ENCODE assay signal across 29 cellular contexts in genomic region chr13:111121421-111121820, GRCh38. TPM values are rescaled to one million over a fixed set of nuclear protein-coding genes. Genes with fewer than 3 reads are reported as not detected.
DNase-seq lines count a peak whose midpoint lies in the region; ATAC-seq, FAIRE-seq and TF ChIP-seq lines count a peak whose summit lies in the region.
"Had no signal": no experiment of that assay in that cellular context is flagged by ENCODE, and none has a peak within 500 bp of the region (broad histone marks: within the 10 kb centered on the region; RNA-seq: fewer than 3 reads in every experiment).

No MANE protein-coding gene starts in this region.

- no peak overlapping the region for H3K18ac ChIP-seq in H1 (ENCODE audit: extremely low read depth, low read length)

- H2BK20ac ChIP-seq in H1 (ENCODE audit: low read length), result no peak overlapping the region

- no peak overlapping the region for H3K14ac ChIP-seq in H1 (ENCODE audit: insufficient read length)

- no peak overlapping the region for H2BK12ac ChIP-seq in H1 (ENCODE audit: low read depth, low read length)

- H3K9me3 ChIP-seq in HEK293 (ENCODE audit: control insufficient read depth, insufficient read depth, low read depth, low read length), result no peaks in the 10 kb centered on the region
- no peaks in the 10 kb centered on the region for H3K9me3 ChIP-seq in H1 (ENCODE audit: insufficient read depth in 2 of 2, low read depth in 1 of 2, low read length in 1 of 2)
- H3K9me3 ChIP-seq: colonic mucosa, Peyer's patch, right lobe of liver had no signal

- no peak overlapping the region for H3K23ac ChIP-seq in H1 (ENCODE audit: insufficient read length)

- DNase-seq in NCI-H2196 treated with DMSO at 0.1 percent for 48 hours (lab: John Stamatoyannopoulos, UW; ENCODE audit: unreplicated experiment), result peak; percentile 29
- peak in 1 of 2 experiments; percentile 40 for DNase-seq in H1 (ENCODE audit: low read depth in 1 of 2, low spot score in 2 of 2)
- DNase-seq in progenitor cell of endocrine pancreas (ENCODE audit: low spot score, unreplicated experiment), result no peak
- DNase-seq in H4 (ENCODE audit: low spot score), result no peak
- DNase-seq: activated CD4-positive, alpha-beta T cell treated with anti-CD3 and anti-CD28 coated beads, Interleukin-2, amount 10 ng/mL, durations not matched to agents 24 days and 14 days; activated CD8-positive, alpha-beta memory T cell treated with anti-CD3 and anti-CD28 coated beads for 24 hours; activated T-cell treated with anti-CD3 and anti-CD28 coated beads for 4 hours; CD8-positive, alpha-beta T cell; colonic mucosa; effector CD8-positive, alpha-beta T cell; immature natural killer cell; Kasumi-1; left cardiac atrium; NCI-H1436 treated with DMSO at 0.1 percent for 48 hours; NCI-H526; Peyer's patch; right lobe of liver; stimulated activated CD4-positive, alpha-beta T cell treated with anti-CD3 and anti-CD28 coated beads, Interleukin-4, amount 100 ng/mL, for 4 hours; T1000 had no signal

- peaks cover 2 to 4% of the 10 kb centered on the region in 2 experiments for H4K20me1 ChIP-seq in H1 (replicated peaks in 1 of 2; ENCODE audit: control insufficient read depth in 1 of 2, insufficient read depth in 2 of 2, low read length in 2 of 2)

- H3K4me1 ChIP-seq in HEK293 (ENCODE audit: control insufficient read depth, insufficient read depth, low read length) (no peaks in the 10 kb centered on the region), H1 (replicated peaks in 1 of 4; ENCODE audit: control insufficient read depth in 3 of 4, insufficient read depth in 4 of 4, low read length in 3 of 4) (no peaks in the 10 kb centered on the region; a peak in 1 of 7 replicates)
- H3K4me1 ChIP-seq: colonic mucosa, parathyroid adenoma, Peyer's patch had no signal

- ATAC-seq in HG03025 (IDR thresholded peaks at IDR 0.05; ENCODE audit: low FRiP score, unreplicated experiment) (no peak), GM21515 (IDR thresholded peaks at IDR 0.05; ENCODE audit: unreplicated experiment) (no peak), HG03469 (IDR thresholded peaks at IDR 0.05; ENCODE audit: unreplicated experiment) (no peak)
- ATAC-seq: CD8-positive, alpha-beta T cell; GM12878; left cardiac atrium; right lobe of liver had no signal

- H3K27me3 ChIP-seq in H1 (replicated peaks in 1 of 4; ENCODE audit: control insufficient read depth in 3 of 4, extremely low read depth in 1 of 4, insufficient read depth in 3 of 4, low read length in 3 of 4), result peaks cover 0 to 8% (median under 1%) of the 10 kb centered on the region in 4 experiments; a peak in 3 of 7 replicates
- H3K27me3 ChIP-seq: Peyer's patch, right lobe of liver had no signal

- TF ChIP-seq CTCF in HEK293 (tag by site-specific recombination; IDR thresholded peaks at IDR 0.05) (no peak), H1 (IDR thresholded peaks at IDR 0.05; ENCODE audit: control extremely low read depth in 1 of 3, insufficient read depth in 1 of 3, low read depth in 1 of 3, low read length in 3 of 3) (no peak), progenitor cell of endocrine pancreas (IDR thresholded peaks at IDR 0.05; ENCODE audit: unreplicated experiment) (no peak)

- H3K9ac ChIP-seq in H1 (replicated peaks in 1 of 4; ENCODE audit: extremely low read depth in 1 of 4, low read depth in 3 of 4, low read length in 3 of 4), result no peak overlapping the region
- H3K9ac ChIP-seq: neural progenitor cell, parathyroid adenoma had no signal

- H4K5ac ChIP-seq in H1 (ENCODE audit: insufficient read length, low read depth, low read length), result no peak overlapping the region

- no peak for FAIRE-seq in H1 (lab: Jason Lieb, UNC)
- FAIRE-seq: bronchial epithelial cell, GM12878 had no signal

- peaks cover 41% of the 10 kb centered on the region for H3K27me3 Mint-ChIP-seq in progenitor cell of endocrine pancreas

- no peak for TF ChIP-seq RAD21 in H1 (IDR thresholded peaks at IDR 0.05 in 1 of 2, conservative IDR thresholded peaks at IDR 0.05 in 1 of 2; ENCODE audit: low read depth in 2 of 2, low read length in 2 of 2)

- peaks cover 6% of the 10 kb centered on the region for H3K36me3 Mint-ChIP-seq in progenitor cell of endocrine pancreas (ENCODE audit: insufficient read depth)
- H3K36me3 Mint-ChIP-seq: activated naive CD4-positive, alpha-beta T cell treated with anti-CD3 and anti-CD28 coated beads, Interleukin-2, amount 50 U/mL, for 24 hours; CD8-positive, alpha-beta T cell; immature natural killer cell; neural progenitor cell had no signal

- H2BK5ac ChIP-seq in H1 (ENCODE audit: low read depth, low read length), result no peak overlapping the region

- no peak overlapping the region for H2BK120ac ChIP-seq in H1 (replicated peaks; ENCODE audit: low read depth, low read length)

- peaks cover 2% of the 10 kb centered on the region; the same call in 1 of the 2 replicates for H3K23me2 ChIP-seq in H1 (ENCODE audit: low read depth, low read length)

- WGBS in H1 (ENCODE audit: extremely low coverage in 1 of 2, insufficient coverage in 1 of 2, insufficient read length in 1 of 2, insufficient replicate concordance in 2 of 2, low coverage in 1 of 2, low lambda C conversion rate in 2 of 2, missing lambda C conversion rate in 1 of 2), 2 experiments, result 95% methylated on average over 17 of the region's 17 CpGs; no CpG with 5 or more reads in 1 of the 2 experiments

- no peak overlapping the region for H2BK15ac ChIP-seq in H1 (ENCODE audit: low read length)

- H3K36me3 ChIP-seq in HEK293 (ENCODE audit: control insufficient read depth in 2 of 2, insufficient read depth in 1 of 2, low read length in 2 of 2) (no peaks in the 10 kb centered on the region), H1 (ENCODE audit: control insufficient read depth in 2 of 4, insufficient read depth in 4 of 4, low read length in 3 of 4) (no peaks in the 10 kb centered on the region)
- H3K36me3 ChIP-seq: colonic mucosa, neural progenitor cell, Peyer's patch, right lobe of liver had no signal

- H3K27ac ChIP-seq in HEK293 (ENCODE audit: extremely low read depth, low read depth, low read length) (no peak overlapping the region), H1 (ENCODE audit: low read depth, low read length) (no peak overlapping the region)
- H3K27ac ChIP-seq: colonic mucosa, neural progenitor cell, parathyroid adenoma, Peyer's patch, right lobe of liver had no signal

- no peaks in the 10 kb centered on the region for H3K79me1 ChIP-seq in H1 (ENCODE audit: low read depth, low read length)

- TF ChIP-seq POLR2A in H1 (IDR thresholded peaks at IDR 0.05; ENCODE audit: control extremely low read depth in 1 of 2, low read depth in 2 of 2, low read length in 2 of 2), result no peak

- POLR2A ChIA-PET in HEK293 (lab: Yijun Ruan, JAX), result no interaction called here
- POLR2A ChIA-PET in H1 (lab: Charles Lee; ENCODE audit: partially characterized antibody), result no interaction called here

- peak overlapping the region; percentile 62 for H3K27ac Mint-ChIP-seq in progenitor cell of endocrine pancreas
- H3K27ac Mint-ChIP-seq: activated CD4-positive, alpha-beta T cell treated with anti-CD3 and anti-CD28 coated beads, Interleukin-2, amount 10 ng/mL, durations not matched to agents 24 days and 14 days; activated naive CD4-positive, alpha-beta T cell treated with anti-CD3 and anti-CD28 coated beads, Interleukin-2, amount 50 U/mL, for 24 hours; B cell; CD8-positive, alpha-beta T cell; immature natural killer cell; neural progenitor cell had no signal

- peaks cover 17% of the 10 kb centered on the region for H3K4me1 Mint-ChIP-seq in progenitor cell of endocrine pancreas (ENCODE audit: low read depth)
- H3K4me1 Mint-ChIP-seq: activated CD4-positive, alpha-beta T cell treated with anti-CD3 and anti-CD28 coated beads, Interleukin-2, amount 10 ng/mL, durations not matched to agents 24 days and 14 days; activated naive CD4-positive, alpha-beta T cell treated with anti-CD3 and anti-CD28 coated beads, Interleukin-2, amount 50 U/mL, for 24 hours; B cell had no signal

- H2AK5ac ChIP-seq in H1 (ENCODE audit: low read depth, low read length), result no peak overlapping the region

- H4K8ac ChIP-seq in H1 (ENCODE audit: extremely low read depth, insufficient read depth, low read length), result peak overlapping the region; percentile 51; the same call in 1 of the 2 replicates

- no peak overlapping the region for H3K4me3 ChIP-seq in HEK293 (ENCODE audit: low read depth, low read length)
- H3K4me3 ChIP-seq in H1 (ENCODE audit: extremely low read depth in 1 of 4, insufficient read depth in 2 of 4, low read depth in 3 of 4, low read length in 4 of 4), result no peak overlapping the region
- H3K4me3 ChIP-seq: colonic mucosa, GM12878, neural progenitor cell, Peyer's patch, right lobe of liver had no signal

- H2AFZ ChIP-seq in H1 (ENCODE audit: low read length), result no peak overlapping the region
- H2AFZ ChIP-seq: neural progenitor cell, parathyroid adenoma had no signal

- H3K4me3 Mint-ChIP-seq in progenitor cell of endocrine pancreas (ENCODE audit: low read depth), result no peak overlapping the region
- H3K4me3 Mint-ChIP-seq: activated CD4-positive, alpha-beta T cell treated with anti-CD3 and anti-CD28 coated beads, Interleukin-2, amount 10 ng/mL, durations not matched to agents 24 days and 14 days; activated naive CD4-positive, alpha-beta T cell treated with anti-CD3 and anti-CD28 coated beads, Interleukin-2, amount 50 U/mL, for 24 hours; B cell; CD8-positive, alpha-beta T cell; immature natural killer cell; neural progenitor cell had no signal

- no peak overlapping the region for H3K4me2 ChIP-seq in H1 (ENCODE audit: insufficient read depth in 1 of 2, low read depth in 2 of 2, low read length in 2 of 2)
- H3K4me2 ChIP-seq: neural progenitor cell had no signal

- CTCF ChIA-PET in HEK293 (lab: Yijun Ruan, JAX) (interaction anchor here (0.6 kb wide), 1 partner anchor 61 kb away, joined by 3 read pairs; no protein-coding TSS in a partner anchor), H1 (lab: Charles Lee; ENCODE audit: partially characterized antibody) (interaction anchor here (1.4 kb wide), 1 partner anchor 55 kb away, joined by 3 read pairs; no protein-coding TSS in a partner anchor)

- H3K56ac ChIP-seq in H1 (replicated peaks; ENCODE audit: insufficient read length, low read depth, low read length), result no peak overlapping the region

- no peak for TF ChIP-seq EP300 in H1 (IDR thresholded peaks at IDR 0.05; ENCODE audit: borderline replicate concordance in 1 of 2, low read depth in 2 of 2, low read length in 2 of 2)

- no peaks in the 10 kb centered on the region for H3K79me2 ChIP-seq in H1 (ENCODE audit: control insufficient read depth in 1 of 2, insufficient read depth in 2 of 2, low read length in 2 of 2)
- H3K79me2 ChIP-seq: parathyroid adenoma had no signal

- no peaks in the 10 kb centered on the region for H3K9me3 Mint-ChIP-seq in progenitor cell of endocrine pancreas (ENCODE audit: low read depth)
- H3K9me3 Mint-ChIP-seq: activated CD4-positive, alpha-beta T cell treated with anti-CD3 and anti-CD28 coated beads, Interleukin-2, amount 10 ng/mL, durations not matched to agents 24 days and 14 days; activated naive CD4-positive, alpha-beta T cell treated with anti-CD3 and anti-CD28 coated beads, Interleukin-2, amount 50 U/mL, for 24 hours; CD8-positive, alpha-beta T cell; immature natural killer cell; neural progenitor cell had no signal

- H4K91ac ChIP-seq in H1 (replicated peaks; ENCODE audit: insufficient read length, low read length), result no peak overlapping the region

- H3K4ac ChIP-seq in H1 (replicated peaks; ENCODE audit: insufficient read length, low read depth, low read length), result no peak overlapping the region

RNA-seq across cellular contexts. Expression of gene ARHGEF7, which starts 6.3 kb away (rescaled TPM):
- 51.7 and 56.5 TPM in 2 replicates for total RNA-seq in H1 (2021; fragmentation: NEBNext Ultra II Directional; extraction: Animal tissue kit (Norgen Biotek cat#: 25700))
- polyA plus RNA-seq in H1 (2011; rRNA removed), result 26.2 and 27.4 TPM in 2 replicates
- polyA plus RNA-seq in H1 (2011; cell fraction: cytosol; rRNA removed), result 22.9 TPM
- 72.3 TPM for polyA plus RNA-seq in H1 (2011; cell fraction: nucleus; rRNA removed)
- polyA plus RNA-seq in H1 (2012, experiment 1 of 2), result 31.1 to 36.7 TPM (median 35.3 TPM) in 4 replicates
- 8.2 TPM for polyA plus RNA-seq in H1 (2012, experiment 2 of 2)
- polyA plus RNA-seq in H1 (2013, experiment 1 of 2), result 27.7 TPM
- 26.2 TPM for polyA plus RNA-seq in H1 (2013, experiment 2 of 2)
- 38.5 and 39.6 TPM in 2 replicates for polyA minus RNA-seq in H1 (2011; rRNA and poly(A)+ RNA removed)
- 28.9 TPM for polyA minus RNA-seq in H1 (2011; cell fraction: cytosol; rRNA and poly(A)+ RNA removed)
- 89.1 TPM for polyA minus RNA-seq in H1 (2011; cell fraction: nucleus; rRNA and poly(A)+ RNA removed)
- total RNA-seq in progenitor cell of endocrine pancreas, result 84.4 and 86.5 TPM in 2 replicates
- 8.5 and 11.3 TPM in 2 replicates for total RNA-seq in H4 (2014; rRNA removed; shearing (Covaris generic))
